ENCODE assay signal across 8 cellular contexts in the genomic region with DNA sequence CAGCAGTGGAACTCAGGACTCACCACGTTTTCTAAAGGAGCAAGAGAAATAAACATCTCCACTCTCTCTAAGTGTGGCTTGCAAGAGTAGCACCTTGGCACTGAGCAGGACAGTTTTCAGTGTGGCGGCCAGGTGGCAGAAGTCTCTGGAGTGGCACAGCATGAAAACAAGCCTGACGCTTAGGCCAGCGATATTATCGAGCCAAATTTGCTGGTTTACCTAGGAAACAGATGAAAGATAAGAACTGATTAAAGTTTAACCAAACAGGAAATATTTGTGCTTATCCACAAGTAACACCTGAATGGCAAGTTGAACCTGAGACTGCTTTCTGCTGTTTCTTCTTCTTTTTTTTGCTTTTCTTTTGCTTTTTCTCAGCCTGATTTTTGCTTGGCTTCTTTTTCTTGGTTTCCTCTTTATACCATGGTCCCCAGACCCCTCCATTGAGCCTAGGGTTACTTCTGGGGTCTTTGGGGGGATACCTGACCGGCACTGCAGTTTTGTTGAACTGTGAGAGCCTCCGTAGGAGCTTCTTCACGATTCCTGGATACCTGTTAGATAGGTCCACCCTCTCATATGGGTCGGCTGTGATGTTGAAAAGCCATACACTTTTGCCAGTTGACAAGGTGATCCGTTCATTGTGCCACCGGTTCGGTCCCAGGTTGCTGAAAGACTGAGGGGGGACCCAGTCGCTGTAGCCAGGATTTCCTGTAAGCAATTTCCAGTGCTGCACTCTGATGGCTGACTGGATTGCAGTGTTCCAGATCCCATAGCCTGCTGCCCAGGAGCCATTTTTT.
DNase-seq lines count a peak whose midpoint lies in the region; ATAC-seq and TF ChIP-seq lines count a peak whose summit lies in the region.

No MANE protein-coding gene starts in this region.

- H3K36me3 ChIP-seq in endocrine pancreas (ENCODE audit: control insufficient read depth, insufficient read depth, low read length) = no peaks in the 10 kb centered on the region
- H3K36me3 ChIP-seq in psoas muscle (ENCODE audit: insufficient read depth in 1 of 2, low read depth in 1 of 2) = no peaks in the 10 kb centered on the region

- H3K27ac ChIP-seq in psoas muscle = no peak overlapping the region

- no peak overlapping the region for H3K9ac ChIP-seq in endocrine pancreas (ENCODE audit: control insufficient read depth, insufficient read depth, low read length)

- H3K27me3 ChIP-seq in endocrine pancreas (ENCODE audit: control insufficient read depth, insufficient read depth, low read length) (no peaks in the 10 kb centered on the region), psoas muscle (ENCODE audit: insufficient read depth in 3 of 3, low read length in 2 of 3) (no peaks in the 10 kb centered on the region)

- peak; percentile 50 for ATAC-seq in HG02943 (IDR thresholded peaks at IDR 0.05; ENCODE audit: low read depth, unreplicated experiment)
- ATAC-seq in HG03196 (IDR thresholded peaks at IDR 0.05; ENCODE audit: unreplicated experiment) = no peak
- no peak for ATAC-seq in psoas muscle

- TF ChIP-seq CTCF in GM13976 (IDR thresholded peaks at IDR 0.05; ENCODE audit: borderline replicate concordance, control extremely low read depth, extremely low read depth, insufficient read depth, missing control alignments) (no peak), psoas muscle (IDR thresholded peaks at IDR 0.05) (no peak)

- H3K9me3 ChIP-seq in endocrine pancreas (ENCODE audit: control insufficient read depth, low read length) (no peaks in the 10 kb centered on the region), psoas muscle (no peaks in the 10 kb centered on the region)

- peak overlapping the region; percentile 71 for H3K4me3 ChIP-seq in endocrine pancreas (ENCODE audit: control insufficient read depth, insufficient read depth, low read length)
- no peak overlapping the region for H3K4me3 ChIP-seq in psoas muscle

- in situ Hi-C loops in GM13976 (cut with MboI; ENCODE audit: low sequenced_read_pairs, unreplicated experiment) = no loop called here

- 80 to 82% (median 81%) methylated on average over 13 of the region's 13 CpGs for WGBS in psoas muscle, 3 donors

- H3K4me1 ChIP-seq in endocrine pancreas (ENCODE audit: control insufficient read depth, insufficient read depth, low read length) (peaks cover 6% of the 10 kb centered on the region), psoas muscle (no peaks in the 10 kb centered on the region)

- intact Hi-C loops in psoas muscle (cut with DNase I) = loop anchor here (10.0 kb wide), 2 partner anchors 357 to 507 kb away; no protein-coding TSS in a partner anchor

- DNase-seq in activated CD4-positive, alpha-beta T cell treated with anti-CD3 and anti-CD28 coated beads for 4 hours = peak; percentile 62 to 67
- peak; percentile 7 for DNase-seq in stimulated activated CD8-positive, alpha-beta memory T cell treated with anti-CD3 and anti-CD28 coated beads, Interleukin-12 subunit alpha, Interleukin-12 subunit beta, amount 100 ng/mL, for 4 hours (ENCODE audit: low read depth)
- DNase-seq in islet precursor cell (no peak), GM13976 (ENCODE audit: low spot score) (no peak), psoas muscle (no peak)

Comparison
In these comparisons a context has a peak if more than half of its experiments do, and no peak if none do; other contexts are left out.
1. DNase-seq: peak in activated CD4-positive, alpha-beta T cell treated with anti-CD3 and anti-CD28 coated beads for 4 hours (2 of 2) and stimulated activated CD8-positive, alpha-beta memory T cell treated with anti-CD3 and anti-CD28 coated beads, Interleukin-12 subunit alpha, Interleukin-12 subunit beta, amount 100 ng/mL, for 4 hours (single experiment); none in islet precursor cell (single experiment), GM13976 (single experiment) and psoas muscle (0 of 2).